ENCODE assay signal across 9 cellular contexts in the genomic region with DNA sequence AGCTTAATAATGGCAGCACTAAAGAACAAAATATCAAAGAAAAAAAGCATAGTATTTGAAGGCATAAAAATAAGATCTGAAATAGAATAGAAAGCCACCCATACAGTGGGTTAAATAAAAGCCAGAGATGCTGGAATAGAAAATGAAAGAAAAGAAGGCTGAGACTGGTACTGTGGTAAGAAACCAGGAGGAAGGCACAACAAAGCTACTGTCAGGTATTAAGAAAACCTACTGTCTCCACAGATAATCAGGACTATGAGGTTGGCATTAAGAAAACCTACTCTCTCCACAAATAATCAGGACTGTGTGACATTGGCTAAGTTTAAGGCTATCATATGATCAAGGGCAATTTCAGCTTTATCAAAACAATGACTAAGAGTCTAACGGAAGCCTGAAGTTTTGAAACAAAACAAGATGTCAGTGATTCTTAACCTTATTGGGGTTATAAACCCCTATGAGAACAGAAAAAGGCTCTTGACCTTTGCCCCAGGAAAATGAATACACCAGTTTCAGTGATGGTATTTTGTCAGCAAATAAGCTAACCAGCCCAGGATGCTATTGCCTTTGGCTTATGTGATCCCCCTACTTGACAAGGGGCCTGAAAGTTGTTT. TPM values are rescaled to one million over a fixed set of nuclear protein-coding genes. Genes with fewer than 3 reads are reported as not detected.
A peak's percentile ranks its signal among the peaks of the same experiment; 100 is the strongest.
DNase-seq lines count a peak whose midpoint lies in the region; ATAC-seq, FAIRE-seq and TF ChIP-seq lines count a peak whose summit lies in the region.
"Had no signal": no experiment of that assay in that cellular context is flagged by ENCODE, and none has a peak within 500 bp of the region (broad histone marks: within the 10 kb centered on the region; RNA-seq: fewer than 3 reads in every experiment).

No MANE protein-coding gene starts in this region.

- no peak overlapping the region for H3K4me3 ChIP-seq in fibroblast of the aortic adventitia (ENCODE audit: low read depth, low read length)

- peak; percentile 77 for FAIRE-seq in GM12891 (lab: Jason Lieb, UNC)

- DNase-seq in GM12891 (ENCODE audit: insufficient read length, low spot score) (no peak), fibroblast of the aortic adventitia (ENCODE audit: low read depth) (peak; percentile 13), SW480 (ENCODE audit: low spot score) (no peak), cerebellum (ENCODE audit: low spot score) (no peak), NCI-H187 (lab: John Stamatoyannopoulos, UW) (no peak), AG20443 (ENCODE audit: low spot score) (no peak)
- DNase-seq: activated CD4-positive, alpha-beta T cell treated with anti-CD3 and anti-CD28 coated beads for 4 hours had no signal

- TF ChIP-seq CTCF in fibroblast of the aortic adventitia (IDR thresholded peaks at IDR 0.05; ENCODE audit: insufficient read depth, low read length), result no peak

- ATAC-seq in GM21528 (IDR thresholded peaks at IDR 0.05; ENCODE audit: low FRiP score, unreplicated experiment) (peak; percentile 42), HG03565 (IDR thresholded peaks at IDR 0.05; ENCODE audit: unreplicated experiment) (peak; percentile 21)

- TF ChIP-seq POLR2A in GM12891 (IDR thresholded peaks at IDR 0.05; ENCODE audit: low read depth, low read length), result no peak

TF ChIP-seq in GM12891, 5 proteins besides CTCF, POLR2A, EP300 and RAD21:
- TF ChIP-seq SPI1 (IDR thresholded peaks at IDR 0.05; ENCODE audit: low read depth, low read length) (no peak), POU2F2 (IDR thresholded peaks at IDR 0.05; ENCODE audit: low read depth, low read length) (no peak), TAF1 (IDR thresholded peaks at IDR 0.05; ENCODE audit: low read depth, low read length) (no peak), POLR2AphosphoS5 (IDR thresholded peaks at IDR 0.05; ENCODE audit: low read depth, low read length) (no peak), PAX5 (IDR thresholded peaks at IDR 0.05; ENCODE audit: insufficient read depth, low read length, severe bottlenecking) (no peak)

RNA-seq across cellular contexts. Expression of gene MCOLN2, which starts 24.4 kb away (rescaled TPM):
- 59.0 TPM for polyA plus RNA-seq in GM12891 (2012; ENCODE audit: low read depth, missing spikeins)
- total RNA-seq in fibroblast of the aortic adventitia (ENCODE audit: low replicate concordance) (1.1 and 1.2 TPM in 2 replicates), cerebellum (not detected)
